ENCODE assay signal across 1 cellular context in the genomic region with DNA sequence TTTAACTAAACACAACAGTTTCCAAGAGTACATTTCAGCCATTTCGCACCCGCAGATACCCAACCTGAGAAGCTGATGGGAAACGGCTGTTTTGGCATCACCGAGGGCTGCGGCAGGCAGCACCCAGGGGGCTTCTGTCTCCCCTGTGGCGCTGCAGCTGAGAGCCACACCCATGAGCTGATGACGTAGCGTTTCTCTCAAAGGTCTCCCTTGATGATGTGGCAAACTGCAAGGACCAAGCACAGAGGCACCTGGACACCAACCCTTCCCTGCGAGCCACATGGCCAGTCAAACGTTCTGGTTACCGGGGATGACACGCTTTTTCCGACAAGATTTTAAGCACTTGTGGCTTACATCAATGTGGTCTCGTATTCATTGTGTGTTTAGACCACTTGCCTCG.
TF ChIP-seq lines count a peak whose summit lies in the region.

No MANE protein-coding gene starts in this region.

TF ChIP-seq in K562, 482 proteins besides CTCF, POLR2A, EP300 and RAD21 (continued from another document):
- TF ChIP-seq, protein P1, sequence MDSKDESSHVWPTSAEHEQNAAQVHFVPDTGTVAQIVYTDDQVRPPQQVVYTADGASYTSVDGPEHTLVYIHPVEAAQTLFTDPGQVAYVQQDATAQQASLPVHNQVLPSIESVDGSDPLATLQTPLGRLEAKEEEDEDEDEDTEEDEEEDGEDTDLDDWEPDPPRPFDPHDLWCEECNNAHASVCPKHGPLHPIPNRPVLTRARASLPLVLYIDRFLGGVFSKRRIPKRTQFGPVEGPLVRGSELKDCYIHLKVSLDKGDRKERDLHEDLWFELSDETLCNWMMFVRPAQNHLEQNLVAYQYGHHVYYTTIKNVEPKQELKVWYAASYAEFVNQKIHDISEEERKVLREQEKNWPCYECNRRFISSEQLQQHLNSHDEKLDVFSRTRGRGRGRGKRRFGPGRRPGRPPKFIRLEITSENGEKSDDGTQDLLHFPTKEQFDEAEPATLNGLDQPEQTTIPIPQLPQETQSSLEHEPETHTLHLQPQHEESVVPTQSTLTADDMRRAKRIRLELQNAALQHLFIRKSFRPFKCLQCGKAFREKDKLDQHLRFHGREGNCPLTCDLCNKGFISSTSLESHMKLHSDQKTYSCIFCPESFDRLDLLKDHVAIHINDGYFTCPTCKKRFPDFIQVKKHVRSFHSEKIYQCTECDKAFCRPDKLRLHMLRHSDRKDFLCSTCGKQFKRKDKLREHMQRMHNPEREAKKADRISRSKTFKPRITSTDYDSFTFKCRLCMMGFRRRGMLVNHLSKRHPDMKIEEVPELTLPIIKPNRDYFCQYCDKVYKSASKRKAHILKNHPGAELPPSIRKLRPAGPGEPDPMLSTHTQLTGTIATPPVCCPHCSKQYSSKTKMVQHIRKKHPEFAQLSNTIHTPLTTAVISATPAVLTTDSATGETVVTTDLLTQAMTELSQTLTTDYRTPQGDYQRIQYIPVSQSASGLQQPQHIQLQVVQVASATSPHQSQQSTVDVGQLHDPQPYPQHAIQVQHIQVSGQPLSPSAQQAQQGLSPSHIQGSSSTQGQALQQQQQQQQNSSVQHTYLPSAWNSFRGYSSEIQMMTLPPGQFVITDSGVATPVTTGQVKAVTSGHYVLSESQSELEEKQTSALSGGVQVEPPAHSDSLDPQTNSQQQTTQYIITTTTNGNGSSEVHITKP (IDR thresholded peaks at IDR 0.05; ENCODE audit: partially characterized antibody): no peak
- TF ChIP-seq HDAC3 (IDR thresholded peaks at IDR 0.05; ENCODE audit: borderline replicate concordance, partially characterized antibody) (no peak), XRCC3 (IDR thresholded peaks at IDR 0.05) (no peak), HNRNPLL (IDR thresholded peaks at IDR 0.05; ENCODE audit: low read depth, low read length, poor library complexity, severe bottlenecking) (no peak), POLR2AphosphoS2 (IDR thresholded peaks at IDR 0.05; ENCODE audit: low read length) (no peak), NFRKB (IDR thresholded peaks at IDR 0.05; ENCODE audit: low read depth) (no peak), ZNF316 (IDR thresholded peaks at IDR 0.05) (peak; percentile 47), ATF1 (CRISPR knock-in tag; IDR thresholded peaks at IDR 0.05) (no peak), ATF1 (tag; IDR thresholded peaks at IDR 0.05) (peak; percentile 21; the same call in 1 of the 2 replicates)
- TF ChIP-seq, protein P2, sequence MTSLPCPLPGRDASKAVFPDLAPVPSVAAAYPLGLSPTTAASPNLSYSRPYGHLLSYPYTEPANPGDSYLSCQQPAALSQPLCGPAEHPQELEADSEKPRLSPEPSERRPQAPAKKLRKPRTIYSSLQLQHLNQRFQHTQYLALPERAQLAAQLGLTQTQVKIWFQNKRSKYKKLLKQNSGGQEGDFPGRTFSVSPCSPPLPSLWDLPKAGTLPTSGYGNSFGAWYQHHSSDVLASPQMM (CRISPR knock-in tag; IDR thresholded peaks at IDR 0.05): no peak
- TF ChIP-seq, protein P3, sequence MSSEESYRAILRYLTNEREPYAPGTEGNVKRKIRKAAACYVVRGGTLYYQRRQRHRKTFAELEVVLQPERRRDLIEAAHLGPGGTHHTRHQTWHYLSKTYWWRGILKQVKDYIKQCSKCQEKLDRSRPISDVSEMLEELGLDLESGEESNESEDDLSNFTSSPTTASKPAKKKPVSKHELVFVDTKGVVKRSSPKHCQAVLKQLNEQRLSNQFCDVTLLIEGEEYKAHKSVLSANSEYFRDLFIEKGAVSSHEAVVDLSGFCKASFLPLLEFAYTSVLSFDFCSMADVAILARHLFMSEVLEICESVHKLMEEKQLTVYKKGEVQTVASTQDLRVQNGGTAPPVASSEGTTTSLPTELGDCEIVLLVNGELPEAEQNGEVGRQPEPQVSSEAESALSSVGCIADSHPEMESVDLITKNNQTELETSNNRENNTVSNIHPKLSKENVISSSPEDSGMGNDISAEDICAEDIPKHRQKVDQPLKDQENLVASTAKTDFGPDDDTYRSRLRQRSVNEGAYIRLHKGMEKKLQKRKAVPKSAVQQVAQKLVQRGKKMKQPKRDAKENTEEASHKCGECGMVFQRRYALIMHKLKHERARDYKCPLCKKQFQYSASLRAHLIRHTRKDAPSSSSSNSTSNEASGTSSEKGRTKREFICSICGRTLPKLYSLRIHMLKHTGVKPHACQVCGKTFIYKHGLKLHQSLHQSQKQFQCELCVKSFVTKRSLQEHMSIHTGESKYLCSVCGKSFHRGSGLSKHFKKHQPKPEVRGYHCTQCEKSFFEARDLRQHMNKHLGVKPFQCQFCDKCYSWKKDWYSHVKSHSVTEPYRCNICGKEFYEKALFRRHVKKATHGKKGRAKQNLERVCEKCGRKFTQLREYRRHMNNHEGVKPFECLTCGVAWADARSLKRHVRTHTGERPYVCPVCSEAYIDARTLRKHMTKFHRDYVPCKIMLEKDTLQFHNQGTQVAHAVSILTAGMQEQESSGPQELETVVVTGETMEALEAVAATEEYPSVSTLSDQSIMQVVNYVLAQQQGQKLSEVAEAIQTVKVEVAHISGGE (CRISPR knock-in tag; IDR thresholded peaks at IDR 0.05): no peak
- TF ChIP-seq, protein P4, sequence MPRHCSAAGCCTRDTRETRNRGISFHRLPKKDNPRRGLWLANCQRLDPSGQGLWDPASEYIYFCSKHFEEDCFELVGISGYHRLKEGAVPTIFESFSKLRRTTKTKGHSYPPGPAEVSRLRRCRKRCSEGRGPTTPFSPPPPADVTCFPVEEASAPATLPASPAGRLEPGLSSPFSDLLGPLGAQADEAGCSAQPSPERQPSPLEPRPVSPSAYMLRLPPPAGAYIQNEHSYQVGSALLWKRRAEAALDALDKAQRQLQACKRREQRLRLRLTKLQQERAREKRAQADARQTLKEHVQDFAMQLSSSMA (CRISPR knock-in tag; IDR thresholded peaks at IDR 0.05): no peak
- TF ChIP-seq, protein P5, sequence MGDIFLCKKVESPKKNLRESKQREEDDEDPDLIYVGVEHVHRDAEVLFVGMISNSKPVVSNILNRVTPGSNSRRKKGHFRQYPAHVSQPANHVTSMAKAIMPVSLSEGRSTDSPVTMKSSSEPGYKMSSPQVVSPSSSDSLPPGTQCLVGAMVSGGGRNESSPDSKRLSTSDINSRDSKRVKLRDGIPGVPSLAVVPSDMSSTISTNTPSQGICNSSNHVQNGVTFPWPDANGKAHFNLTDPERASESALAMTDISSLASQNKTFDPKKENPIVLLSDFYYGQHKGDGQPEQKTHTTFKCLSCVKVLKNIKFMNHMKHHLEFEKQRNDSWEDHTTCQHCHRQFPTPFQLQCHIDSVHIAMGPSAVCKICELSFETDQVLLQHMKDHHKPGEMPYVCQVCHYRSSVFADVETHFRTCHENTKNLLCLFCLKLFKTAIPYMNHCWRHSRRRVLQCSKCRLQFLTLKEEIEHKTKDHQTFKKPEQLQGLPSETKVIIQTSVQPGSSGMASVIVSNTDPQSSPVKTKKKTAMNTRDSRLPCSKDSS (IDR thresholded peaks at IDR 0.05; ENCODE audit: low read depth, partially characterized antibody): no peak
